8 cellular contexts compared by ENCODE assay signal in genomic region chr17:73092518-73093135, GRCh38. TPM values are rescaled to one million over a fixed set of nuclear protein-coding genes. Genes with fewer than 3 reads are reported as not detected.
DNase-seq lines count a peak whose midpoint lies in the region; FAIRE-seq and TF ChIP-seq lines count a peak whose summit lies in the region.

SLC39A11 (minus strand) TSS chr17:73092688; CDS start chr17:73088764, 3,924 bp downstream.

- H3K27me3 ChIP-seq in Loucy (ENCODE audit: insufficient read depth, low read length, poor library complexity, severe bottlenecking) (no peaks in the 10 kb centered on the region), stomach smooth muscle (ENCODE audit: control insufficient read depth in 1 of 2, insufficient read depth in 2 of 2, low read length in 2 of 2) (no peaks in the 10 kb centered on the region)

- H3K9ac ChIP-seq in Loucy (ENCODE audit: low read depth, low read length, poor library complexity, severe bottlenecking) (peak within 1 kb of the TSS; percentile 86), stomach smooth muscle (ENCODE audit: low read length in 2 of 2) (peak within 1 kb of the TSS; percentile 52 to 72)

- H3K9me3 ChIP-seq in Loucy (ENCODE audit: insufficient read depth, low read depth, low read length) (no peaks in the 10 kb centered on the region), stomach smooth muscle (ENCODE audit: control insufficient read depth in 2 of 2, low read length in 2 of 2) (no peaks in the 10 kb centered on the region)

- TF ChIP-seq CTCF in Loucy (conservative IDR thresholded peaks at IDR 0.05; ENCODE audit: low read length) (no peak), fibroblast of villous mesenchyme (IDR thresholded peaks at IDR 0.05; ENCODE audit: insufficient read depth, low read depth, low read length) (no peak), neural crest cell (conservative IDR thresholded peaks at IDR 0.05) (peak; percentile 18)

- peak within 1 kb of the TSS; percentile 89 for H3K4me2 ChIP-seq in Loucy (ENCODE audit: low read depth, low read length, poor library complexity, severe bottlenecking)

- H2AFZ ChIP-seq in Loucy (ENCODE audit: low read length) = peak within 1 kb of the TSS; percentile 98

- no peaks in the 10 kb centered on the region for H3F3A ChIP-seq in Loucy (ENCODE audit: low read depth)

- peak within 1 kb of the TSS; percentile 96 for H3K27ac Mint-ChIP-seq in neural crest cell (ENCODE audit: unreplicated experiment)

- H3K4me3 Mint-ChIP-seq in neural crest cell = peak within 1 kb of the TSS; percentile 93

- no peak within 1 kb of the TSS for H3K27ac ChIP-seq in stomach smooth muscle (ENCODE audit: low read length)

- no peaks in the 10 kb centered on the region for H3K36me3 Mint-ChIP-seq in neural crest cell (ENCODE audit: low read depth)

- DNase-seq in ELF-1 (ENCODE audit: low read depth, low spot score) = peak; percentile 97
- peak; percentile 98 for DNase-seq in H54 (ENCODE audit: insufficient read length, low spot score)
- peak; percentile 95 for DNase-seq in SHP77 treated with DMSO at 0.1 percent for 48 hours (lab: John Stamatoyannopoulos, UW)
- peak; percentile 96 for DNase-seq in activated effector memory CD4-positive, alpha-beta T cell treated with anti-CD3 and anti-CD28 coated beads, Interleukin-2, amount 50 U/mL, for 16 hours
- DNase-seq in fibroblast of villous mesenchyme (ENCODE audit: low read depth) = peak; percentile 91
- peak; percentile 82 for DNase-seq in neural crest cell (ENCODE audit: low read depth, low spot score)

- H3K4me1 ChIP-seq in Loucy (ENCODE audit: insufficient read depth, low read length, poor library complexity, severe bottlenecking) = peaks cover 21% of the 10 kb centered on the region
- peaks cover 17% of the 10 kb centered on the region for H3K4me1 ChIP-seq in stomach smooth muscle (ENCODE audit: control insufficient read depth, insufficient read depth, low read length)

- no peaks in the 10 kb centered on the region for H4K20me1 ChIP-seq in Loucy (ENCODE audit: insufficient read depth, low read length, poor library complexity, severe bottlenecking)

- H3K9me2 ChIP-seq in Loucy (replicated peaks; ENCODE audit: low read depth, low read length) = no peaks in the 10 kb centered on the region

- H3K36me3 ChIP-seq in Loucy (ENCODE audit: insufficient read depth, low read length) (no peaks in the 10 kb centered on the region), stomach smooth muscle (ENCODE audit: control insufficient read depth in 2 of 2, insufficient read depth in 2 of 2, low read length in 2 of 2) (peaks cover 0 to 5% of the 10 kb centered on the region in 2 donors)

- H3K79me2 ChIP-seq in Loucy (ENCODE audit: insufficient read depth, low read length) = peaks cover 18% of the 10 kb centered on the region

- H3K4me1 Mint-ChIP-seq in neural crest cell = peaks cover 21% of the 10 kb centered on the region

- H3K4me3 ChIP-seq in Loucy (ENCODE audit: low read length, poor library complexity, severe bottlenecking) (peak within 1 kb of the TSS; percentile 88), fibroblast of villous mesenchyme (ENCODE audit: low read depth, low read length) (peak within 1 kb of the TSS; percentile 78), stomach smooth muscle (ENCODE audit: low read length in 2 of 2) (peak within 1 kb of the TSS; percentile 75 to 82)

- TF ChIP-seq POLR2A in H54 (IDR thresholded peaks at IDR 0.05; ENCODE audit: low read depth, low read length) = peak; percentile 80

- no peaks in the 10 kb centered on the region for H3K9me3 Mint-ChIP-seq in neural crest cell

- no peaks in the 10 kb centered on the region for H3K27me3 Mint-ChIP-seq in neural crest cell (ENCODE audit: low read depth)

- FAIRE-seq in H54 (lab: Jason Lieb, UNC) = peak; percentile 55

RNA-seq across cellular contexts. Expression of gene SLC39A11, which starts in this region (rescaled TPM):
- 14.8 and 16.0 TPM in 2 replicates for total RNA-seq in fibroblast of villous mesenchyme
- 11.3 and 11.5 TPM in 2 replicates for total RNA-seq in neural crest cell
